Comparison of ENCODE assay signal across 8 cellular contexts in the genomic region with DNA sequence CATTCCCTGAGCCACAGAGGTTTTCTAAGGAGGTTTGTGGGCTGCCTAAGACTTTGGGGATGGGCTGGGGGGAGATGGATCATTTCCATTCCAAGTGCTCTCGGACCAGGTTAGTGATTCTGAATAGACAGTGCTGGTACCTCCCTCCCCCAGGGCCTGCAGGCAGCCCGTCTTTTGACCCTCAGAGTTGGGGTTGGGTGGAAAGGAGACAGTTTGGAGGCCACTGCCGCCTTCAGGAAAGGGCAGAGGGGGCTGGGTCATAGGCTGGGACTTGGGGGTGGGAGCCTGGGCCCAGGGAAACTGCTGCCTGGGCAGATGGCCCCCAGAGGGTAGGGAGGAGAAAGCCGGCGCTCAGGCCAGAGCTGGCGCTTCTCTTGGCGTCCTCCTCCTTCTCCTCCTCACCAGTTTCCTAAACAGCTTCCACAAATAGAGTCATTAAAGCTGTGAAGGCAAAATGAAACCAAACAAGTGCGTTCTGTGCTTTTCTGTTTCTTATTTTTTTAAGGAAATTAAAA. TPM values are rescaled to one million over a fixed set of nuclear protein-coding genes. Genes with fewer than 3 reads are reported as not detected.
DNase-seq lines count a peak whose midpoint lies in the region; ATAC-seq and TF ChIP-seq lines count a peak whose summit lies in the region.

No MANE protein-coding gene starts in this region.

- peak overlapping the region; percentile 27 for H3K4me3 Mint-ChIP-seq in activated CD4-positive, alpha-beta memory T cell treated with anti-CD3 and anti-CD28 coated beads, Interleukin-2, amount 10 ng/mL, durations not matched to agents 7 days and 5 days
- no peak overlapping the region for H3K4me3 Mint-ChIP-seq in activated CD4-positive, alpha-beta memory T cell treated with anti-CD3 and anti-CD28 coated beads for 36 hours

- no peaks in the 10 kb centered on the region for H3K27me3 ChIP-seq in layer of hippocampus (ENCODE audit: control insufficient read depth, insufficient read depth, low read length)
- H3K27me3 ChIP-seq in thoracic aorta (replicated peaks; ENCODE audit: insufficient read depth), result no peaks in the 10 kb centered on the region

- H3K4me1 ChIP-seq in thoracic aorta (ENCODE audit: control insufficient read depth in 1 of 2, low read depth in 2 of 2), result peaks cover 2 to 45% of the 10 kb centered on the region in 2 donors

- H3K27me3 Mint-ChIP-seq in activated CD4-positive, alpha-beta memory T cell treated with anti-CD3 and anti-CD28 coated beads, Interleukin-2, amount 10 ng/mL, durations not matched to agents 7 days and 5 days, result peaks cover 58% of the 10 kb centered on the region
- H3K27me3 Mint-ChIP-seq in activated CD4-positive, alpha-beta memory T cell treated with anti-CD3 and anti-CD28 coated beads for 36 hours, result peaks cover 53% of the 10 kb centered on the region

- H3K4me1 Mint-ChIP-seq in activated CD4-positive, alpha-beta memory T cell treated with anti-CD3 and anti-CD28 coated beads, Interleukin-2, amount 10 ng/mL, durations not matched to agents 7 days and 5 days, result peaks cover 2% of the 10 kb centered on the region
- peaks cover 8% of the 10 kb centered on the region for H3K4me1 Mint-ChIP-seq in activated CD4-positive, alpha-beta memory T cell treated with anti-CD3 and anti-CD28 coated beads for 36 hours (ENCODE audit: low read depth)

- CTCF ChIA-PET in activated CD4-positive, alpha-beta memory T cell treated with anti-CD3 and anti-CD28 coated beads, Interleukin-2, amount 10 ng/mL, durations not matched to agents 7 days and 5 days (lab: Charles Lee), result interaction anchor here (1.3 kb wide), 1 partner anchor 832 kb away, joined by 4 read pairs; no protein-coding TSS in a partner anchor
- CTCF ChIA-PET in activated CD4-positive, alpha-beta memory T cell treated with anti-CD3 and anti-CD28 coated beads for 36 hours (lab: Charles Lee), result no interaction called here

- H3K36me3 ChIP-seq in thoracic aorta, result no peaks in the 10 kb centered on the region

- intact Hi-C loops in activated CD4-positive, alpha-beta memory T cell treated with anti-CD3 and anti-CD28 coated beads for 36 hours (cut with micrococcal nuclease), result no loop called here

- peak overlapping the region; percentile 77 for H3K27ac ChIP-seq in layer of hippocampus (ENCODE audit: low read depth, low read length)
- peak overlapping the region; percentile 18 to 52 for H3K27ac ChIP-seq in thoracic aorta

- no peaks in the 10 kb centered on the region for H3K36me3 Mint-ChIP-seq in activated CD4-positive, alpha-beta memory T cell treated with anti-CD3 and anti-CD28 coated beads, Interleukin-2, amount 10 ng/mL, durations not matched to agents 7 days and 5 days (ENCODE audit: low read depth)
- H3K36me3 Mint-ChIP-seq in activated CD4-positive, alpha-beta memory T cell treated with anti-CD3 and anti-CD28 coated beads for 36 hours, result no peaks in the 10 kb centered on the region

- TF ChIP-seq CTCF in astrocyte of the spinal cord (IDR thresholded peaks at IDR 0.05; ENCODE audit: low read depth, low read length), result no peak
- TF ChIP-seq CTCF in thoracic aorta (IDR thresholded peaks at IDR 0.05), result no peak

- H3K27ac Mint-ChIP-seq in activated CD4-positive, alpha-beta memory T cell treated with anti-CD3 and anti-CD28 coated beads, Interleukin-2, amount 10 ng/mL, durations not matched to agents 7 days and 5 days, result no peak overlapping the region
- no peak overlapping the region for H3K27ac Mint-ChIP-seq in activated CD4-positive, alpha-beta memory T cell treated with anti-CD3 and anti-CD28 coated beads for 36 hours

- peak overlapping the region; percentile 43 for H3K4me3 ChIP-seq in astrocyte of the spinal cord (ENCODE audit: low read depth, low read length)
- peak overlapping the region; percentile 87 for H3K4me3 ChIP-seq in thoracic aorta

- POLR2A ChIA-PET in activated CD4-positive, alpha-beta memory T cell treated with anti-CD3 and anti-CD28 coated beads, Interleukin-2, amount 10 ng/mL, durations not matched to agents 7 days and 5 days (lab: Charles Lee), result no interaction called here
- POLR2A ChIA-PET in activated CD4-positive, alpha-beta memory T cell treated with anti-CD3 and anti-CD28 coated beads for 36 hours (lab: Charles Lee), result no interaction called here

- H3K9me3 ChIP-seq in thoracic aorta, result no peaks in the 10 kb centered on the region

- DNase-seq in activated CD4-positive, alpha-beta memory T cell treated with anti-CD3 and anti-CD28 coated beads, Interleukin-2, amount 10 ng/mL, durations not matched to agents 7 days and 5 days, result no peak
- DNase-seq in activated CD4-positive, alpha-beta memory T cell treated with anti-CD3 and anti-CD28 coated beads for 36 hours, result no peak
- DNase-seq in astrocyte of the spinal cord (ENCODE audit: low read depth, low spot score) (peak; percentile 22), thoracic aorta (ENCODE audit: low spot score) (no peak)
- DNase-seq in effector CD4-positive, alpha-beta T cell, result no peak

- in situ Hi-C loops in astrocyte of the spinal cord (cut with HindIII; ENCODE audit: low sequenced_read_pairs), result no loop called here

- no peaks in the 10 kb centered on the region for H3K9me3 Mint-ChIP-seq in activated CD4-positive, alpha-beta memory T cell treated with anti-CD3 and anti-CD28 coated beads, Interleukin-2, amount 10 ng/mL, durations not matched to agents 7 days and 5 days
- H3K9me3 Mint-ChIP-seq in activated CD4-positive, alpha-beta memory T cell treated with anti-CD3 and anti-CD28 coated beads for 36 hours, result no peaks in the 10 kb centered on the region

- ATAC-seq in thoracic aorta (ENCODE audit: insufficient number of reproducible peaks, low FRiP score, low read depth) (no peak), HG03280 (IDR thresholded peaks at IDR 0.05; ENCODE audit: unreplicated experiment) (no peak), GM19463 (IDR thresholded peaks at IDR 0.05; ENCODE audit: unreplicated experiment) (no peak)

RNA-seq across cellular contexts. Expression of gene UNC5B, which starts 4.4 kb away (rescaled TPM):
- not detected for total RNA-seq in activated CD4-positive, alpha-beta memory T cell treated with anti-CD3 and anti-CD28 coated beads, Interleukin-2, amount 10 ng/mL, durations not matched to agents 7 days and 5 days
- total RNA-seq in activated CD4-positive, alpha-beta memory T cell treated with anti-CD3 and anti-CD28 coated beads for 36 hours, result under 1 TPM in 1 of 2 experiments, not detected in 1; 0.02 TPM
- 10 to 100 TPM; 18.3 to 24.2 TPM for total RNA-seq in thoracic aorta

Comparison
In these comparisons a context has a peak if more than half of its experiments do, and no peak if none do; other contexts are left out.
1. RNA of gene UNC5B, which starts 4.4 kb away (total RNA-seq): 18.3 to 24.2 TPM in thoracic aorta; 0.02 TPM in activated CD4-positive, alpha-beta memory T cell treated with anti-CD3 and anti-CD28 coated beads for 36 hours and not detected in activated CD4-positive, alpha-beta memory T cell treated with anti-CD3 and anti-CD28 coated beads, Interleukin-2, amount 10 ng/mL, durations not matched to agents 7 days and 5 days; every median in the first group is over 10 times any median in the second.